Comparison of ENCODE assay signal across 8 cellular contexts in genomic region chr17:19363114-19363438, GRCh38. TPM values are rescaled to one million over a fixed set of nuclear protein-coding genes. Genes with fewer than 3 reads are reported as not detected.
DNase-seq lines count a peak whose midpoint lies in the region; ATAC-seq and TF ChIP-seq lines count a peak whose summit lies in the region.

No MANE protein-coding gene starts in this region.

- no peak overlapping the region for H3K14ac ChIP-seq in IMR-90 (replicated peaks; ENCODE audit: low read depth, low read length)

- H3K23ac ChIP-seq in IMR-90 (ENCODE audit: low read depth, low read length) = no peak overlapping the region

- dilution Hi-C loops in IMR-90 (cut with HindIII; ENCODE audit: low sequenced_read_pairs, unreplicated experiment) = no loop called here
- dilution Hi-C loops in mammary epithelial cell (cut with HindIII; ENCODE audit: low sequenced_read_pairs) = loop anchor here (5.0 to 25.0 kb wide), 3 partner anchors 71 to 399 kb away; no protein-coding TSS in a partner anchor

- H2AK9ac ChIP-seq in IMR-90 (replicated peaks; ENCODE audit: low read depth, low read length, poor library complexity) = peak overlapping the region; percentile 60

- H3K36me3 ChIP-seq in IMR-90 (ENCODE audit: control insufficient read depth, insufficient read depth, low read length) = peaks cover 1% of the 10 kb centered on the region; the same call in 1 of the 2 replicates
- H3K36me3 ChIP-seq in mammary epithelial cell (ENCODE audit: insufficient read depth, low read length) = no peaks in the 10 kb centered on the region
- H3K36me3 ChIP-seq in mucosa of rectum (ENCODE audit: control insufficient read depth in 2 of 2, insufficient read depth in 2 of 2, low read length in 2 of 2) = no peaks in the 10 kb centered on the region

- no peaks in the 10 kb centered on the region for H3K27me3 ChIP-seq in IMR-90 (ENCODE audit: control insufficient read depth, insufficient read depth, low read length)
- no peaks in the 10 kb centered on the region for H3K27me3 ChIP-seq in mammary epithelial cell (ENCODE audit: insufficient read depth, low read length)
- H3K27me3 ChIP-seq in mucosa of rectum (ENCODE audit: control insufficient read depth in 2 of 2, insufficient read depth in 2 of 2, low read length in 2 of 2) = no peaks in the 10 kb centered on the region

- H3K9ac ChIP-seq in IMR-90 (ENCODE audit: low read depth, low read length) (no peak overlapping the region), mammary epithelial cell (ENCODE audit: insufficient read depth, low read length) (peak overlapping the region; percentile 48), mucosa of rectum (ENCODE audit: low read depth in 1 of 2, low read length in 2 of 2) (peak overlapping the region; percentile 63 to 82)

- TF ChIP-seq CTCF in 22Rv1 (IDR thresholded peaks at IDR 0.05) (peak; percentile 78), IMR-90 (conservative IDR thresholded peaks at IDR 0.05; ENCODE audit: low read depth, low read length) (no peak), mammary epithelial cell (conservative IDR thresholded peaks at IDR 0.05 in 1 of 2, IDR thresholded peaks at IDR 0.05 in 1 of 2; ENCODE audit: extremely low read depth in 1 of 2, insufficient read depth in 1 of 2, low read depth in 1 of 2, low read length in 2 of 2) (no peak)

- no peak overlapping the region for H2BK20ac ChIP-seq in IMR-90 (ENCODE audit: low read depth, low read length)

- H4K8ac ChIP-seq in IMR-90 (ENCODE audit: low read depth in 2 of 2, low read length in 2 of 2) = peak overlapping the region in 1 of 2 experiments; percentile 73; a peak in 3 of 4 replicates

- H3K4me1 ChIP-seq in IMR-90 (ENCODE audit: control insufficient read depth, insufficient read depth, low read length) (peaks cover 10% of the 10 kb centered on the region), mammary epithelial cell (ENCODE audit: insufficient read depth, low read length) (peaks cover 20% of the 10 kb centered on the region), mucosa of rectum (ENCODE audit: control insufficient read depth in 2 of 2, insufficient read depth in 2 of 2, low read length in 2 of 2) (peaks cover 6 to 11% of the 10 kb centered on the region in 2 donors)

- no peak overlapping the region for H3K4ac ChIP-seq in IMR-90 (ENCODE audit: low read depth, low read length)

- peak overlapping the region; percentile 77; the same call in 1 of the 2 replicates for H3K4me3 ChIP-seq in IMR-90 (ENCODE audit: insufficient read depth, low read depth, low read length)
- H3K4me3 ChIP-seq in mammary epithelial cell (replicated peaks in 1 of 3; ENCODE audit: insufficient read depth in 1 of 3, low read depth in 2 of 3, low read length in 3 of 3) = peak overlapping the region; percentile 73 to 87 (median 77)
- H3K4me3 ChIP-seq in mucosa of rectum (ENCODE audit: low read length in 2 of 2) = peak overlapping the region; percentile 88 to 92

- no peak for TF ChIP-seq RAD21 in IMR-90 (IDR thresholded peaks at IDR 0.05; ENCODE audit: low read length)

- CTCF ChIA-PET in IMR-90 (lab: Yijun Ruan, JAX) = interaction anchor here (0.7 to 2.2 kb wide), 12 partner anchors 9 to 408 kb away, joined by 3 to 44 read pairs (median 6); partner anchors contain the start of genes MAPK7, MFAP4 and RNF112
- CTCF ChIA-PET in mammary epithelial cell (lab: Charles Lee; ENCODE audit: low non-redundant PET) = interaction anchor here (0.7 to 1.2 kb wide), 4 partner anchors 84 to 1202 kb away, joined by 3 to 9 read pairs (median 4); no protein-coding TSS in a partner anchor

- H2AK5ac ChIP-seq in IMR-90 (ENCODE audit: low read depth, low read length) = no peak overlapping the region

- no peak overlapping the region for H2BK15ac ChIP-seq in IMR-90 (ENCODE audit: low read depth, low read length)

- peak overlapping the region; percentile 18; the same call in 1 of the 2 replicates for H3K4me2 ChIP-seq in IMR-90 (ENCODE audit: low read depth, low read length)
- peak overlapping the region; percentile 93 for H3K4me2 ChIP-seq in mammary epithelial cell (ENCODE audit: insufficient read depth, low read depth, low read length)

- no peak overlapping the region for H4K5ac ChIP-seq in IMR-90 (ENCODE audit: low read depth, low read length)

- no peaks in the 10 kb centered on the region for H3K9me3 ChIP-seq in IMR-90 (ENCODE audit: control insufficient read depth, insufficient read depth, low read length)
- no peaks in the 10 kb centered on the region for H3K9me3 ChIP-seq in mammary epithelial cell (replicated peaks; ENCODE audit: insufficient read depth, low read length)
- no peaks in the 10 kb centered on the region for H3K9me3 ChIP-seq in mucosa of rectum (ENCODE audit: control insufficient read depth in 2 of 2, low read length in 2 of 2)

- no peak overlapping the region for H3K56ac ChIP-seq in IMR-90 (ENCODE audit: extremely low read depth, insufficient read depth, low read length)

- intact Hi-C loops in IMR-90 (cut with micrococcal nuclease) = loop anchor here (1.0 to 5.0 kb wide), 4 partner anchors 84 to 403 kb away; partner anchors contain the start of gene ALDH3A2
- intact Hi-C loops in mammary epithelial cell (cut with micrococcal nuclease) = loop anchor here (1.0 to 10.0 kb wide), 4 partner anchors 46 to 403 kb away; partner anchors contain the start of gene ALDH3A2

- H2BK120ac ChIP-seq in IMR-90 (ENCODE audit: low read depth, low read length) = peak overlapping the region; percentile 23; the same call in 1 of the 2 replicates

- POLR2A ChIA-PET in IMR-90 (lab: Charles Lee; ENCODE audit: unreplicated experiment) = interaction anchor here (0.7 to 0.8 kb wide), 2 partner anchors 14 to 86 kb away, joined by 3 read pairs; no protein-coding TSS in a partner anchor

- H2AFZ ChIP-seq in IMR-90 (replicated peaks; ENCODE audit: low read length, poor library complexity) = peak overlapping the region; percentile 99
- H2AFZ ChIP-seq in mammary epithelial cell (ENCODE audit: low read depth, low read length) = peak overlapping the region; percentile 98

- TF ChIP-seq POLR2A in IMR-90 (IDR thresholded peaks at IDR 0.05; ENCODE audit: low read depth, low read length) = no peak

- BruUV-seq in IMR-90 (replicated peaks; lab: Mats Ljungman, UMichigan) (no TSS peak), mammary epithelial cell (replicated peaks; lab: Mats Ljungman, UMichigan) (no TSS peak)

- H3K27ac ChIP-seq in 22Rv1 (peak overlapping the region; percentile 72), IMR-90 (ENCODE audit: insufficient read depth, low read length) (no peak overlapping the region), mammary epithelial cell (ENCODE audit: insufficient read depth, low read depth, low read length) (no peak overlapping the region), mucosa of rectum (ENCODE audit: low read depth in 2 of 2, low read length in 2 of 2) (peak overlapping the region; percentile 94)

- H2BK5ac ChIP-seq in IMR-90 (ENCODE audit: low read depth, low read length, poor library complexity, severe bottlenecking) = no peak overlapping the region

- DNase-seq in IMR-90 (no peak), mammary epithelial cell (no peak), NCI-H748 (lab: John Stamatoyannopoulos, UW; ENCODE audit: unreplicated experiment) (no peak)
- no peak for DNase-seq in NK-92 treated with Interleukin-12 subunit alpha and Interleukin-12 subunit beta, amount 100 ng/mL, for 24 hours (lab: John Stamatoyannopoulos, UW)

- peaks cover 4 to 11% of the 10 kb centered on the region in 2 experiments; a peak in 3 of 4 replicates for H3K79me1 ChIP-seq in IMR-90 (ENCODE audit: low read depth in 1 of 2, low read length in 2 of 2)

- H4K20me1 ChIP-seq in IMR-90 (ENCODE audit: insufficient read depth, low read length) (no peaks in the 10 kb centered on the region), mammary epithelial cell (ENCODE audit: insufficient read depth, low read length) (no peaks in the 10 kb centered on the region)

- ATAC-seq in IMR-90 (ENCODE audit: low read depth) = no peak
- ATAC-seq in GM19351 (IDR thresholded peaks at IDR 0.05; ENCODE audit: unreplicated experiment) = no peak
- no peak for ATAC-seq in HG03135 (IDR thresholded peaks at IDR 0.05; ENCODE audit: unreplicated experiment)

- in situ Hi-C loops in IMR-90 (cut with MboI; ENCODE audit: low sequenced_read_pairs) = loop anchor here (5.0 kb wide), 2 partner anchors 84 to 399 kb away; no protein-coding TSS in a partner anchor
- in situ Hi-C loops in mammary epithelial cell (cut with MboI; ENCODE audit: low sequenced_read_pairs in 2 of 2) = loop anchor here in 1 of 2 donors (5.0 to 10.0 kb wide), 3 partner anchors 84 to 402 kb away; no protein-coding TSS in a partner anchor

- no peaks in the 10 kb centered on the region for H3K79me2 ChIP-seq in mammary epithelial cell (ENCODE audit: insufficient read depth, low read length)

- H3K18ac ChIP-seq in IMR-90 (ENCODE audit: low read depth, low read length) = no peak overlapping the region

- H3K9me1 ChIP-seq in IMR-90 (ENCODE audit: insufficient read depth, low read length) = peaks cover 9% of the 10 kb centered on the region

- peak overlapping the region; percentile 81; the same call in 1 of the 2 replicates for H4K91ac ChIP-seq in IMR-90 (ENCODE audit: insufficient read depth, low read depth, low read length)

- no CpG with 5 or more reads among the region's 14 CpGs for WGBS in IMR-90 (ENCODE audit: extremely low coverage in 2 of 2, insufficient read length in 1 of 2), 2 experiments
- 25% methylated on average over 13 of the region's 14 CpGs for WGBS in mammary epithelial cell (ENCODE audit: low coverage, missing lambda C conversion rate)

RNA-seq across cellular contexts. Expression of gene B9D1, which starts 0.6 kb away (rescaled TPM):
- total RNA-seq in IMR-90 (2012; rRNA removed) (23.3 and 42.5 TPM in 2 replicates), mammary epithelial cell (10 to 100 TPM; 21.2 to 23.2 TPM)
- polyA plus RNA-seq in IMR-90 (2012; rRNA removed) (43.8 and 54.9 TPM in 2 replicates), mammary epithelial cell (39.0 TPM)
- 53.7 and 71.4 TPM in 2 replicates for polyA plus RNA-seq in IMR-90 (2012; cell fraction: cytosol; rRNA removed)
- 30.7 and 46.9 TPM in 2 replicates for polyA plus RNA-seq in IMR-90 (2012; cell fraction: nucleus; rRNA removed; ENCODE audit: low replicate concordance)
- 25.0 TPM for polyA minus RNA-seq in mammary epithelial cell

RNA-seq across cellular contexts. Expression of gene MAPK7, which starts 15.2 kb away (rescaled TPM):
- total RNA-seq in IMR-90 (2012; rRNA removed) (6.4 and 9.7 TPM in 2 replicates), mammary epithelial cell (10 to 100 TPM; 19.1 to 21.5 TPM)
- polyA plus RNA-seq in IMR-90 (2012; rRNA removed) (20.7 and 25.4 TPM in 2 replicates), mammary epithelial cell (11.2 TPM)
- polyA plus RNA-seq in IMR-90 (2012; cell fraction: cytosol; rRNA removed) = 31.6 and 31.9 TPM in 2 replicates
- polyA plus RNA-seq in IMR-90 (2012; cell fraction: nucleus; rRNA removed; ENCODE audit: low replicate concordance) = 48.2 and 94.1 TPM in 2 replicates
- polyA minus RNA-seq in mammary epithelial cell = 31.2 TPM

RNA-seq across cellular contexts. Expression of gene MFAP4, which starts 23.9 kb away (rescaled TPM):
- 5.0 and 7.0 TPM in 2 replicates for total RNA-seq in IMR-90 (2012; rRNA removed)
- polyA plus RNA-seq in IMR-90 (2012; rRNA removed) = 69.5 and 71.6 TPM in 2 replicates
- polyA plus RNA-seq in IMR-90 (2012; cell fraction: cytosol; rRNA removed) = 64.0 and 103 TPM in 2 replicates
- polyA plus RNA-seq in IMR-90 (2012; cell fraction: nucleus; rRNA removed; ENCODE audit: low replicate concordance) = 30.2 and 36.0 TPM in 2 replicates
- under 1 TPM in 1 of 2 donors, not detected in 1; 0.33 TPM for total RNA-seq in mammary epithelial cell
- polyA plus RNA-seq in mammary epithelial cell = not detected
- not detected for polyA minus RNA-seq in mammary epithelial cell

RNA-seq across cellular contexts. Expression of gene RNF112, which starts 48.0 kb away (rescaled TPM):
- 1.7 and 2.5 TPM in 2 replicates for total RNA-seq in IMR-90 (2012; rRNA removed)
- polyA plus RNA-seq in IMR-90 (2012; rRNA removed) = 5.5 and 5.7 TPM in 2 replicates
- polyA plus RNA-seq in IMR-90 (2012; cell fraction: cytosol; rRNA removed) = 2.2 and 2.8 TPM in 2 replicates
- polyA plus RNA-seq in IMR-90 (2012; cell fraction: nucleus; rRNA removed; ENCODE audit: low replicate concordance) = 32.3 and 51.9 TPM in 2 replicates
- not detected for total RNA-seq in mammary epithelial cell
- not detected for polyA plus RNA-seq in mammary epithelial cell
- polyA minus RNA-seq in mammary epithelial cell = not detected

Comparison
In these comparisons a context has a peak if more than half of its experiments do, and no peak if none do; other contexts are left out.
1. H3K27ac ChIP-seq: peak in 22Rv1 (single experiment) and mucosa of rectum (2 of 2); none in IMR-90 (single experiment) and mammary epithelial cell (single experiment).
2. Peak in every context shown above with its lines, with median percentiles within 50 percentile points of each other: H3K4me3 ChIP-seq.